8 cellular contexts compared by ENCODE assay signal in the genomic region with DNA sequence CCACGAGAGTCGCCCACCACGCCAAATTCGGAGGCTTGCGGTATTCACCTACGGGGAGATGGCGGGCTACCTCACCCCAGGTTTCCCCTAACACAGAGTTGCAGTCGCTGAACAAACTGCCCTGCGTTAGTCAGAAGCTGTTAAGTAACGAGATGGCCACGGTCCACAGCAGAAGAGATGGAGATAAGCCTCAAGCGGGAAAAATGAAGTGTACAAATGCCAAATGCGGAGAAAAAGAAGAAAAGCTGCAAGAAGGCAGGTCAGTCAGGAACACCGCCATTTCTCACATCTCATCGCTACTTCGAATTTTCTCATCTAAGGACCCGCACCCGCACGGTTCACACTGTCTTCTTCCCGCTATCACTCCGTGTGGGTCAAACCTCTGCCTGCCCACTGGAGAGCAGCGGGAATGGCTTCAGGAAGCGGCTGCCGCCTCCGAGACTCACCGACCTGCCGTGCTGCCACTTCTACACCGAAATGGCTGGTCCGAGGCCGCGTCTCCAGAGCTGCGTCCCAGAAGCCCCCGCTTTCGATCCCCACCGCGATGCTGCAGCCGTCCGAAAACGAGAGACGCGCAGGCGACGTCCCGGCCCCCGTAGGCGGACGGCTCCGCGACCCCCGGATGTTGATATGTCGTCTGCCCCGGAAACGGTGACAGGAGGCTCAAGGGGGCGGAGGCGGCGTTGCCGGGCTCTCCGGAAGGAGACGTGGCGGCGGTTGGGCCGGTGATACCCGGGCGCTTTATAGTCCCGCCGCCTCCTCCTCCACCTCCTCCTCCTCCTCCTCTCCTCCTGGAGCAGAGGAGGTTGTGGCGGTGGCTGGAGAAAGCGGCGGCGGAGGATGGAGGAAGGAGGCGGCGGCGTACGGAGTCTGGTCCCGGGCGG. TPM values are rescaled to one million over a fixed set of nuclear protein-coding genes. Genes with fewer than 3 reads are reported as not detected.
A peak's percentile ranks its signal among the peaks of the same experiment; 100 is the strongest.
DNase-seq lines count a peak whose midpoint lies in the region; ATAC-seq and TF ChIP-seq lines count a peak whose summit lies in the region.

A gene with protein sequence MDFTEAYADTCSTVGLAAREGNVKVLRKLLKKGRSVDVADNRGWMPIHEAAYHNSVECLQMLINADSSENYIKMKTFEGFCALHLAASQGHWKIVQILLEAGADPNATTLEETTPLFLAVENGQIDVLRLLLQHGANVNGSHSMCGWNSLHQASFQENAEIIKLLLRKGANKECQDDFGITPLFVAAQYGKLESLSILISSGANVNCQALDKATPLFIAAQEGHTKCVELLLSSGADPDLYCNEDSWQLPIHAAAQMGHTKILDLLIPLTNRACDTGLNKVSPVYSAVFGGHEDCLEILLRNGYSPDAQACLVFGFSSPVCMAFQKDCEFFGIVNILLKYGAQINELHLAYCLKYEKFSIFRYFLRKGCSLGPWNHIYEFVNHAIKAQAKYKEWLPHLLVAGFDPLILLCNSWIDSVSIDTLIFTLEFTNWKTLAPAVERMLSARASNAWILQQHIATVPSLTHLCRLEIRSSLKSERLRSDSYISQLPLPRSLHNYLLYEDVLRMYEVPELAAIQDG (minus strand): TSS at position 583 of the 884 bp plus-strand sequence. CDS start 21,381 bp downstream, outside the sequence.
ERLEC1 (plus strand) TSS at position 674 of the 884 bp plus-strand sequence; CDS start at position 841, 167 bp downstream.

- H3K27me3 Mint-ChIP-seq in chondrocyte (ENCODE audit: low read depth), result no peaks in the 10 kb centered on the region

- TF ChIP-seq CTCF in chondrocyte (IDR thresholded peaks at IDR 0.05) (no peak), kidney epithelial cell (IDR thresholded peaks at IDR 0.05; ENCODE audit: insufficient read depth, low read length, poor library complexity, severe bottlenecking) (no peak)

- H3K36me3 Mint-ChIP-seq in chondrocyte (ENCODE audit: low read depth), result peaks cover 2% of the 10 kb centered on the region

- H3K4me3 ChIP-seq in kidney epithelial cell (ENCODE audit: low read depth, low read length), result peak within 1 kb of the TSS; percentile 71

- H3K27ac Mint-ChIP-seq in chondrocyte (ENCODE audit: unreplicated experiment), result peak within 1 kb of the TSS; percentile 97

- peak; percentile 91 for ATAC-seq in HG03378 (IDR thresholded peaks at IDR 0.05; ENCODE audit: unreplicated experiment)

- peak; percentile 83 for TF ChIP-seq POLR2A in GM19099 (IDR thresholded peaks at IDR 0.05; ENCODE audit: extremely low read depth, insufficient read length, low read depth)

- peak; percentile 94 for DNase-seq in AG20443 (ENCODE audit: low spot score)
- peak; percentile 80 for DNase-seq in NCI-H510A (lab: John Stamatoyannopoulos, UW)
- DNase-seq in activated CD4-positive, alpha-beta T cell treated with anti-CD3 and anti-CD28 coated beads for 24 hours (ENCODE audit: low read depth in 2 of 2), result peak; percentile 68 to 82
- DNase-seq in chondrocyte (ENCODE audit: low spot score), result peak; percentile 96
- DNase-seq in kidney epithelial cell (ENCODE audit: low read depth), result peak; percentile 43
- peak; percentile 77 to 81 for DNase-seq in stimulated activated CD4-positive, alpha-beta T cell treated with anti-CD3 and anti-CD28 coated beads, Interleukin-15, amount 100 ng/mL, for 48 hours (ENCODE audit: low read depth in 2 of 2)

- peaks cover 57% of the 10 kb centered on the region for H3K4me1 Mint-ChIP-seq in chondrocyte (ENCODE audit: low read depth)

- H3K4me3 Mint-ChIP-seq in chondrocyte (ENCODE audit: unreplicated experiment), result peak within 1 kb of the TSS; percentile 99

- no peaks in the 10 kb centered on the region for H3K27me3 ChIP-seq in kidney epithelial cell (ENCODE audit: control insufficient read depth, insufficient read depth, low read length)

- H3K9me3 Mint-ChIP-seq in chondrocyte (ENCODE audit: low read depth), result no peaks in the 10 kb centered on the region

- H3K36me3 ChIP-seq in kidney epithelial cell (ENCODE audit: control insufficient read depth, insufficient read depth, low read length), result no peaks in the 10 kb centered on the region

RNA-seq across cellular contexts. Expression of the first gene that starts in this region (rescaled TPM):
- total RNA-seq in chondrocyte (18.9 to 28.4 TPM (median 20.9 TPM) in 3 replicates), kidney epithelial cell (12.9 and 17.3 TPM in 2 replicates)

RNA-seq across cellular contexts. Expression of gene ERLEC1, which starts in this region (rescaled TPM):
- total RNA-seq in chondrocyte (71.4 to 93.4 TPM (median 71.6 TPM) in 3 replicates), kidney epithelial cell (51.9 and 54.8 TPM in 2 replicates)

Comparison
In these comparisons a context has a peak if more than half of its experiments do, and no peak if none do; other contexts are left out.
1. Peak in every context shown above with its lines: DNase-seq, ATAC-seq and H3K4me3 ChIP-seq.
2. DNase-seq: peak in every context shown above with its lines; median percentile 96 in chondrocyte; 94 in AG20443; 80 in NCI-H510A; 79 in stimulated activated CD4-positive, alpha-beta T cell treated with anti-CD3 and anti-CD28 coated beads, Interleukin-15, amount 100 ng/mL, for 48 hours; 75 in activated CD4-positive, alpha-beta T cell treated with anti-CD3 and anti-CD28 coated beads for 24 hours; 43 in kidney epithelial cell.